In the genomic region with DNA sequence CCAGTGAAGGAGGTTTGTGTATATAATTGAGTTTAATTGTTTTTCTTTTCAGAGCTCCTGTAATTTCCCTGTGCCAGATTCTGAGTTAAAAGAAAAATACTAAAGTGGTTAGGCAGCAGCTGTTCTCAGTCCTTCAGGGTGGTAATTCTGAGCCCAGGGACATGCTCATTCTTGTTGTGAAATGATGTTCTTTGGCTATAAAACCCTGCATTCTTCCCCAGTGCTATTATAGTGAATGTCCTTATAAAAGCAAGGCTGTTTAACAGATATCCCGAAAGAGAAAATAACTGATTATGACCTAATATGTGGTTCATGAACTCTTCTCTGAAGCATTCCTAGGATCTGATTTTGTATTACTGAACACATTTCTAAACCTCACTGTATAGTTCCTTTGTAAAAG, we compare ENCODE assay signal across 15 cellular contexts. TPM values are rescaled to one million over a fixed set of nuclear protein-coding genes. Genes with fewer than 3 reads are reported as not detected.
A peak's percentile ranks its signal among the peaks of the same experiment; 100 is the strongest.
DNase-seq lines count a peak whose midpoint lies in the region; ATAC-seq and TF ChIP-seq lines count a peak whose summit lies in the region.
"Had no signal": no experiment of that assay in that cellular context is flagged by ENCODE, and none has a peak within 500 bp of the region (broad histone marks: within the 10 kb centered on the region; RNA-seq: fewer than 3 reads in every experiment).

No MANE protein-coding gene starts in this region.

- no peaks in the 10 kb centered on the region for H3K9me3 Mint-ChIP-seq in T-cell
- H3K9me3 Mint-ChIP-seq: activated CD4-positive, alpha-beta T cell treated with anti-CD3 and anti-CD28 coated beads, Interleukin-2, amount 10 ng/mL, durations not matched to agents 24 days and 14 days; activated T-helper 17 cell treated with anti-CD3 and anti-CD28 coated beads, Interleukin-2, amount 50 U/mL, for 72 hours had no signal

- H3F3A ChIP-seq in GM23248 (ENCODE audit: insufficient read depth) = no peaks in the 10 kb centered on the region

- no peak for TF ChIP-seq CTCF in cardiac fibroblast (IDR thresholded peaks at IDR 0.05; ENCODE audit: low read depth, low read length)
- no peak for TF ChIP-seq CTCF in parathyroid adenoma (IDR thresholded peaks at IDR 0.05)

- H3K4me3 Mint-ChIP-seq in T-cell = no peak overlapping the region
- H3K4me3 Mint-ChIP-seq: activated CD4-positive, alpha-beta T cell treated with anti-CD3 and anti-CD28 coated beads, Interleukin-2, amount 10 ng/mL, durations not matched to agents 24 days and 14 days; activated T-helper 17 cell treated with anti-CD3 and anti-CD28 coated beads, Interleukin-2, amount 50 U/mL, for 72 hours; naive thymus-derived CD8-positive, alpha-beta T cell had no signal

- no peaks in the 10 kb centered on the region for H3K4me1 ChIP-seq in GM23248 (ENCODE audit: insufficient read depth)
- peaks cover 27% of the 10 kb centered on the region for H3K4me1 ChIP-seq in parathyroid adenoma
- H3K4me1 ChIP-seq: right lobe of liver had no signal

- H3K27me3 ChIP-seq in GM23248 (replicated peaks; ENCODE audit: insufficient read depth) (no peaks in the 10 kb centered on the region), parathyroid adenoma (ENCODE audit: control insufficient read depth, insufficient read depth, low read length) (no peaks in the 10 kb centered on the region)
- H3K27me3 ChIP-seq: right lobe of liver had no signal

- H3K9ac ChIP-seq in GM23248 (no peak overlapping the region), parathyroid adenoma (no peak overlapping the region)

- no peaks in the 10 kb centered on the region for H3K4me1 Mint-ChIP-seq in T-cell
- H3K4me1 Mint-ChIP-seq: activated CD4-positive, alpha-beta T cell treated with anti-CD3 and anti-CD28 coated beads, Interleukin-2, amount 10 ng/mL, durations not matched to agents 24 days and 14 days; activated T-helper 17 cell treated with anti-CD3 and anti-CD28 coated beads, Interleukin-2, amount 50 U/mL, for 72 hours; naive thymus-derived CD8-positive, alpha-beta T cell had no signal

- no peaks in the 10 kb centered on the region for H3K36me3 Mint-ChIP-seq in T-cell
- H3K36me3 Mint-ChIP-seq: naive thymus-derived CD8-positive, alpha-beta T cell had no signal

- H3K36me3 ChIP-seq in GM23248 (ENCODE audit: low read depth) = no peaks in the 10 kb centered on the region
- H3K36me3 ChIP-seq in parathyroid adenoma (ENCODE audit: control insufficient read depth, insufficient read depth, low read length) = no peaks in the 10 kb centered on the region
- H3K36me3 ChIP-seq: right lobe of liver had no signal

- no peaks in the 10 kb centered on the region for H3K9me2 ChIP-seq in GM23248 (ENCODE audit: insufficient read depth)

- H3K27ac ChIP-seq in GM23248 (no peak overlapping the region), parathyroid adenoma (peak overlapping the region; percentile 59)
- H3K27ac ChIP-seq: PC-9, right lobe of liver had no signal

- H3K4me2 ChIP-seq in GM23248 (ENCODE audit: unreplicated experiment) (no peak overlapping the region), parathyroid adenoma (ENCODE audit: low read length) (no peak overlapping the region)
- H3K4me2 ChIP-seq: PC-9 had no signal

- H4K20me1 ChIP-seq in GM23248 (ENCODE audit: insufficient read depth) = no peaks in the 10 kb centered on the region

- WGBS in GM23248 (ENCODE audit: low coverage in 1 of 2, low lambda C conversion rate in 2 of 2, missing lambda C conversion rate in 2 of 2), 2 experiments = 87 to 93% methylated on average over 1 of the region's 1 CpG

- ATAC-seq in GM21423 (IDR thresholded peaks at IDR 0.05; ENCODE audit: unreplicated experiment) (no peak), T-cell (replicated peaks in 1 of 4) (no peak)
- ATAC-seq: activated T-helper 17 cell treated with anti-CD3 and anti-CD28 coated beads, Interleukin-2, amount 50 U/mL, for 72 hours; naive thymus-derived CD8-positive, alpha-beta T cell; right lobe of liver had no signal

- H3K79me2 ChIP-seq in GM23248 (ENCODE audit: insufficient read depth) (no peaks in the 10 kb centered on the region), parathyroid adenoma (no peaks in the 10 kb centered on the region)

- POLR2A ChIA-PET in T-cell (lab: Charles Lee) = interaction anchor here in 1 of 2 donors (0.6 kb wide), 1 partner anchor 973 kb away, joined by 3 read pairs; no protein-coding TSS in a partner anchor

- in situ Hi-C loops in GM23248 (cut with MboI) = no loop called here

- H3K27ac Mint-ChIP-seq in T-cell = no peak overlapping the region
- H3K27ac Mint-ChIP-seq: activated CD4-positive, alpha-beta T cell treated with anti-CD3 and anti-CD28 coated beads, Interleukin-2, amount 10 ng/mL, durations not matched to agents 24 days and 14 days; activated T-helper 17 cell treated with anti-CD3 and anti-CD28 coated beads, Interleukin-2, amount 50 U/mL, for 72 hours; naive thymus-derived CD8-positive, alpha-beta T cell had no signal

- H3K9me3 ChIP-seq in GM23248 (ENCODE audit: low read depth) (no peaks in the 10 kb centered on the region), parathyroid adenoma (ENCODE audit: control insufficient read depth, low read length) (no peaks in the 10 kb centered on the region)
- H3K9me3 ChIP-seq: right lobe of liver had no signal

- CTCF ChIA-PET in T-cell (lab: Charles Lee) = no interaction called here

- DNase-seq in GM23248 = peak; percentile 34
- DNase-seq in NCI-H2227 treated with DMSO at 0.1 percent for 48 hours (lab: John Stamatoyannopoulos, UW) = peak; percentile 89
- peak; percentile 21 to 59 for DNase-seq in cardiac fibroblast (ENCODE audit: low read depth in 2 of 2)
- no peak for DNase-seq in T-cell
- no peak for DNase-seq in GM03348 (ENCODE audit: low spot score)
- DNase-seq: activated CD4-positive, alpha-beta T cell treated with anti-CD3 and anti-CD28 coated beads, Interleukin-2, amount 10 ng/mL, durations not matched to agents 24 days and 14 days; HCEC 1CT; naive thymus-derived CD8-positive, alpha-beta T cell; NCI-H226; PC-9; right lobe of liver; T-helper 2 cell had no signal

- H2AFZ ChIP-seq in GM23248 = no peak overlapping the region
- H2AFZ ChIP-seq in parathyroid adenoma = no peak overlapping the region
- H2AFZ ChIP-seq: PC-9 had no signal

- peaks cover 12 to 19% of the 10 kb centered on the region in 2 donors for H3K27me3 Mint-ChIP-seq in T-cell

- H3K4me3 ChIP-seq in GM23248 = no peak overlapping the region
- H3K4me3 ChIP-seq in cardiac fibroblast (replicated peaks in 1 of 2; ENCODE audit: low read depth in 2 of 2, low read length in 2 of 2) = no peak overlapping the region
- no peak overlapping the region for H3K4me3 ChIP-seq in parathyroid adenoma (ENCODE audit: low read depth, low read length)
- H3K4me3 ChIP-seq: PC-9, right lobe of liver had no signal

RNA-seq across cellular contexts. Expression of a gene that starts 34.0 kb away (rescaled TPM):
- 3.5 and 4.4 TPM in 2 replicates for total RNA-seq in GM23248 (2014; rRNA removed; shearing (Covaris generic))
- 1.7 and 1.8 TPM in 2 replicates for polyA plus RNA-seq in GM23248 (2016; fragmentation: Nextera tagmentation; extraction: Ambion mirVana)
- 10 to 100 TPM in 2 of 5 donors, 1 to 10 TPM in 2, under 1 TPM in 1; 0.95 to 14.2 (median 9.3) TPM for total RNA-seq in T-cell

Comparison
In these comparisons a context has a peak if more than half of its experiments do, and no peak if none do; other contexts are left out.
1. DNase-seq: peak in GM23248 (single experiment), NCI-H2227 treated with DMSO at 0.1 percent for 48 hours (single experiment) and cardiac fibroblast (2 of 2); none in T-cell (0 of 34) and GM03348 (single experiment).